Comparison of ENCODE assay signal across 14 cellular contexts in the genomic region with DNA sequence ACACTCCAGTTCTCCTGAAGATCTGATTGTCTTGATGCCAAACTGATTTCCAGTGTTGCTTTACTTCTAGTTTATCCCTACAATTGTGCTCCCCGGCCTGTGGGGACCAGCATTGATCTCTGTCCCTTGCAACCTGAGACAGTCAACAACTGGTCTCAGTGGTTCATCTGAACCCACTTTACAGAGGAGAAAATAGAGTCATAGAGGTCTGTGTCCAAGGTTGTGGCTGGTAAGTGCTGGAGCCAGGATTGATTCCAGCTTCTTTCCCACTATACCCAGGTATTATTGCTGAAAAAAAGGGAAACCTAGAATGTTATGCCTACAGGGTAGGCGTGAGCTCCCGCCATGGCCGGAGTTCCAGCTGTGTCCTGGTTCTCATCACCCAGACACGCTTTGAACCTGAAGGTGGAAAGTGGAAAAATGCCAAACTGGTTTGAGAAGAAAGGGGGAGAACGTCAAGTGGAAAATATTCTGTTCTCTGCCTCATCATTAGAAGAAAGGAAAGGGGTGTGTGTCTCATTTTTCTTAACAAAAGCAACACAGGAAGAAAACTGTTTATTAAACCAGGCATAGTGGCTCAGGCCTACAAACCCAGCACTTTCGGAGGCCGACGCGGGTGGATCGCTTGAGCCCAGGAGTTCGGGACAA.
DNase-seq lines count a peak whose midpoint lies in the region; ATAC-seq and TF ChIP-seq lines count a peak whose summit lies in the region.
"Had no signal": no experiment of that assay in that cellular context is flagged by ENCODE, and none has a peak within 500 bp of the region (broad histone marks: within the 10 kb centered on the region; RNA-seq: fewer than 3 reads in every experiment).

No MANE protein-coding gene starts in this region.

- peak overlapping the region; percentile 53 for H3K4me3 Mint-ChIP-seq in activated naive CD8-positive, alpha-beta T cell treated with anti-CD3 and anti-CD28 coated beads, Interleukin-2, amount 10 ng/mL, durations not matched to agents 7 days and 5 days

- POLR2A ChIA-PET in activated naive CD8-positive, alpha-beta T cell treated with anti-CD3 and anti-CD28 coated beads, Interleukin-2, amount 10 ng/mL, durations not matched to agents 7 days and 5 days (lab: Charles Lee), result interaction anchor here (0.6 to 1.5 kb wide), 4 partner anchors 62 to 1374 kb away, joined by 3 to 4 read pairs (median 4); no protein-coding TSS in a partner anchor

- peaks cover 32% of the 10 kb centered on the region for H3K4me1 Mint-ChIP-seq in activated naive CD8-positive, alpha-beta T cell treated with anti-CD3 and anti-CD28 coated beads, Interleukin-2, amount 10 ng/mL, durations not matched to agents 7 days and 5 days

- no peaks in the 10 kb centered on the region for H3K36me3 Mint-ChIP-seq in activated naive CD8-positive, alpha-beta T cell treated with anti-CD3 and anti-CD28 coated beads, Interleukin-2, amount 10 ng/mL, durations not matched to agents 7 days and 5 days
- H3K36me3 Mint-ChIP-seq: memory B cell had no signal

- no peak for TF ChIP-seq EP300 in upper lobe of left lung (IDR thresholded peaks at IDR 0.05)

- TF ChIP-seq CTCF in right atrium auricular region (IDR thresholded peaks at IDR 0.05) (no peak), lower lobe of right lung (IDR thresholded peaks at IDR 0.05) (no peak), upper lobe of left lung (IDR thresholded peaks at IDR 0.05) (no peak)

- peak in 1 of 2 donors; percentile 22 for ATAC-seq in left cardiac atrium
- no peak for ATAC-seq in activated naive CD8-positive, alpha-beta T cell treated with anti-CD3 and anti-CD28 coated beads, Interleukin-2, amount 10 ng/mL, durations not matched to agents 7 days and 5 days (ENCODE audit: low read depth)
- ATAC-seq in lower lobe of right lung, result peak in 1 of 2 donors; percentile 12
- ATAC-seq in upper lobe of left lung (ENCODE audit: low FRiP score in 2 of 2), result no peak
- ATAC-seq in activated CD4-positive, CD25-positive, alpha-beta regulatory T cell treated with anti-CD3 and anti-CD28 coated beads, Interleukin-2, amount 50 U/mL, for 24 hours, result no peak

- intact Hi-C loops in left cardiac atrium (cut with DNase I) (no loop called here), lower lobe of right lung (cut with DNase I) (no loop called here)

- H3K4me1 ChIP-seq in right atrium auricular region (peaks cover 0 to 12% of the 10 kb centered on the region in 2 donors), lower lobe of right lung (peaks cover 19% of the 10 kb centered on the region), upper lobe of left lung (peaks cover 4 to 13% (median 8%) of the 10 kb centered on the region in 4 donors)
- H3K4me1 ChIP-seq: ascending aorta had no signal

- H3K27ac Mint-ChIP-seq in activated naive CD8-positive, alpha-beta T cell treated with anti-CD3 and anti-CD28 coated beads, Interleukin-2, amount 10 ng/mL, durations not matched to agents 7 days and 5 days, result peak overlapping the region; percentile 93

- peaks cover 6% of the 10 kb centered on the region for H3K27me3 Mint-ChIP-seq in activated naive CD8-positive, alpha-beta T cell treated with anti-CD3 and anti-CD28 coated beads, Interleukin-2, amount 10 ng/mL, durations not matched to agents 7 days and 5 days

- no peak overlapping the region for H3K4me3 ChIP-seq in right atrium auricular region
- no peak overlapping the region for H3K4me3 ChIP-seq in lower lobe of right lung
- H3K4me3 ChIP-seq in upper lobe of left lung, result no peak overlapping the region
- no peak overlapping the region for H3K4me3 ChIP-seq in MG63
- H3K4me3 ChIP-seq: ascending aorta had no signal

- WGBS in upper lobe of left lung, 2 donors, result 57 to 70% methylated on average over 12 of the region's 12 CpGs

- H3K27ac ChIP-seq in right atrium auricular region (peak overlapping the region in 1 of 2 donors; percentile 13), lower lobe of right lung (peak overlapping the region; percentile 68), upper lobe of left lung (peak overlapping the region; percentile 20 to 80 (median 76))
- H3K27ac ChIP-seq: ascending aorta had no signal

- TF ChIP-seq POLR2A in upper lobe of left lung (IDR thresholded peaks at IDR 0.05), result no peak

- peak; percentile 30 for DNase-seq in left cardiac atrium
- DNase-seq in right atrium auricular region (ENCODE audit: low spot score), result no peak
- DNase-seq in activated naive CD8-positive, alpha-beta T cell treated with anti-CD3 and anti-CD28 coated beads, Interleukin-2, amount 10 ng/mL, durations not matched to agents 7 days and 5 days, result no peak
- DNase-seq in lower lobe of right lung, result no peak
- no peak for DNase-seq in upper lobe of left lung
- no peak for DNase-seq in MG63
- DNase-seq in CD1c-positive myeloid dendritic cell (ENCODE audit: extremely low spot score), result no peak
- DNase-seq: DND-41, head of caudate nucleus, KBM-7, NCI-H526 had no signal

- H3K36me3 ChIP-seq in right atrium auricular region (no peaks in the 10 kb centered on the region), lower lobe of right lung (no peaks in the 10 kb centered on the region), upper lobe of left lung (no peaks in the 10 kb centered on the region), MG63 (no peaks in the 10 kb centered on the region)
- H3K36me3 ChIP-seq: ascending aorta had no signal

- no peaks in the 10 kb centered on the region for H3K9me3 ChIP-seq in right atrium auricular region
- H3K9me3 ChIP-seq in lower lobe of right lung, result no peaks in the 10 kb centered on the region
- no peaks in the 10 kb centered on the region for H3K9me3 ChIP-seq in upper lobe of left lung
- no peaks in the 10 kb centered on the region for H3K9me3 ChIP-seq in MG63
- H3K9me3 ChIP-seq: ascending aorta had no signal

- H3K9me3 Mint-ChIP-seq in activated naive CD8-positive, alpha-beta T cell treated with anti-CD3 and anti-CD28 coated beads, Interleukin-2, amount 10 ng/mL, durations not matched to agents 7 days and 5 days, result no peaks in the 10 kb centered on the region
- H3K9me3 Mint-ChIP-seq: memory B cell had no signal

- no peaks in the 10 kb centered on the region for H3K27me3 ChIP-seq in right atrium auricular region
- no peaks in the 10 kb centered on the region for H3K27me3 ChIP-seq in lower lobe of right lung (ENCODE audit: low read depth)
- H3K27me3 ChIP-seq in upper lobe of left lung, result no peaks in the 10 kb centered on the region
- no peaks in the 10 kb centered on the region for H3K27me3 ChIP-seq in MG63
- H3K27me3 ChIP-seq: ascending aorta had no signal
